In genomic region chr2:126306539-126306938, GRCh38 we compare ENCODE assay signal across 10 cellular contexts.
"Had no signal": no experiment of that assay in that cellular context is flagged by ENCODE, and none has a peak within 500 bp of the region (broad histone marks: within the 10 kb centered on the region; RNA-seq: fewer than 3 reads in every experiment).

No MANE protein-coding gene starts in this region.

- H3K9ac ChIP-seq: GM23248, KMS-11 had no signal

- FAIRE-seq: H1, H54 had no signal

- H3K4me2 ChIP-seq: KMS-11 had no signal

- H2AFZ ChIP-seq: GM23248 had no signal

- H3K4me3 ChIP-seq: GM23248 had no signal

- DNase-seq: GM23248, H9, HCEC 1CT, IMR-90, Karpas-422, KBM-7 had no signal

- H3K27ac ChIP-seq: GM23248, HL-60, KMS-11 had no signal
